ENCODE assay signal across 9 cellular contexts in the genomic region with DNA sequence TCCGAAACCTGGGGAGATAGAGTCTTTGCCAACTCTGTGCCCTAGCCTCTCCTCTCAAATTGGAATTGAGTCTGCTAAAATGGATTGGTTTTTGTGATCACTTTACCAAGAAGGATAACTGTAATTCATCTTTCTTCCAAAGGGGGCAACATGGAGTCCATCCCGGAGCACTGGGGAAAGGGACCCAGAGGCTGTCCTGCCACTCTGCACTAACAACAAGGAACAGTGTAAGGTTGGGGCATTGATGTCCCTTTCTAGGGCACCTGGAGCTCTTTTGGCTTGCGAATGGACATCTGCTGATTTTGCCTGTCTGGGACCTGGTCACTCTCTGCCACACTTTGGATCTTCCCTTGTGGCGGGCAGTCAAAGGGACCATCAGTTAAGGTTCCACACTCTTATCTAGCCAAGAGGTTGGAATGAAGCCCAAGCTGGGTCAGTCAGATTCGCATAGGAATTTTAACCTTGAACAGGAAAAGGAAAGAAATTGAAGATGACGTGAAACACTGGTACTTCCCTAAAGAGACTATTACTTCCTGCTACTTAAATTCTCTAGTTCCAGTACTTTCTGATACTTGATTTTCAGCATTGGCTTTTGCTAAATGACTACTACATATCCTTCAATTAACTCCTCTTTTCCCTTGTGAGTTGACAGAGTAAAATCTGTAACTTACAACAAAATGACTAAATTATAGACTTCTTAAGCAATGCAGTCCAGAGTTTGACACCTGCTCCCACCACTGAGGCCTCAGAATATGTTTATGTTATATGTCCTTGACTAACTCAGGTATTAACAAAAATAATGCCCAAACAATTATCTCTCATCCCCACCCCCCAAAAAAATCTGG.
DNase-seq lines count a peak whose midpoint lies in the region; ATAC-seq, FAIRE-seq and TF ChIP-seq lines count a peak whose summit lies in the region.
"Had no signal": no experiment of that assay in that cellular context is flagged by ENCODE, and none has a peak within 500 bp of the region (broad histone marks: within the 10 kb centered on the region; RNA-seq: fewer than 3 reads in every experiment).

No MANE protein-coding gene starts in this region.

- RAD21 ChIA-PET in HCT116 (lab: Charles Lee; ENCODE audit: low non-redundant PET in 1 of 2, low total read pairs in 2 of 2, uncharacterized antibody in 2 of 2, unreplicated experiment in 2 of 2), result no interaction called here

- intact Hi-C loops in HCT116 (cut with micrococcal nuclease) (loop anchor here (1.0 to 10.0 kb wide), 2 partner anchors 243 to 246 kb away; no protein-coding TSS in a partner anchor), sciatic nerve (cut with DNase I) (no loop called here)

- H3K4me3 Mint-ChIP-seq in activated naive CD8-positive, alpha-beta T cell, result no peak overlapping the region

- no peaks in the 10 kb centered on the region for H3K4me1 ChIP-seq in HCT116 (ENCODE audit: control insufficient read depth in 1 of 2, insufficient read depth in 2 of 2, low read length in 2 of 2)

- peak; percentile 45 for TF ChIP-seq CTCF in D721Med (IDR thresholded peaks at IDR 0.05; ENCODE audit: insufficient read depth, missing control alignments)
- TF ChIP-seq CTCF in HCT116 (IDR thresholded peaks at IDR 0.05 in 2 of 3, conservative IDR thresholded peaks at IDR 0.05 in 1 of 3; ENCODE audit: borderline replicate concordance in 1 of 3, insufficient read depth in 1 of 3, low read depth in 2 of 3, low read length in 2 of 3), result peak; percentile 25 to 70 (median 67); a peak in 5 of 6 replicates

- TF ChIP-seq RAD21 in HCT116 (IDR thresholded peaks at IDR 0.05; ENCODE audit: low read depth), result peak; percentile 43; the same call in 1 of the 2 replicates

- no peak for TF ChIP-seq POLR2A in HCT116 (IDR thresholded peaks at IDR 0.05; ENCODE audit: borderline replicate concordance, extremely low read depth, insufficient read depth, insufficient read length)

- peak; percentile 98 for ATAC-seq in HCT116
- no peak for ATAC-seq in GM19351 (IDR thresholded peaks at IDR 0.05; ENCODE audit: unreplicated experiment)
- ATAC-seq in sciatic nerve, result no peak

- no peaks in the 10 kb centered on the region for H3K9me2 ChIP-seq in HCT116 (ENCODE audit: insufficient read depth)

- H3K4me2 ChIP-seq in HCT116 (ENCODE audit: low read length), result no peak overlapping the region

- H3K4me1 Mint-ChIP-seq in activated naive CD8-positive, alpha-beta T cell (ENCODE audit: low read depth), result peaks cover 44% of the 10 kb centered on the region

- H3K27me3 ChIP-seq in HCT116 (ENCODE audit: insufficient read depth, low read length), result no peaks in the 10 kb centered on the region

- POLR2A ChIA-PET in HCT116 (lab: Charles Lee), result no interaction called here

- no peaks in the 10 kb centered on the region for H3K9me3 ChIP-seq in HCT116 (ENCODE audit: control insufficient read depth in 1 of 2, insufficient read depth in 1 of 2, low read depth in 1 of 2, low read length in 2 of 2)

- no peaks in the 10 kb centered on the region for H3K27me3 Mint-ChIP-seq in activated naive CD8-positive, alpha-beta T cell

- no peaks in the 10 kb centered on the region for H3K79me2 ChIP-seq in HCT116 (ENCODE audit: insufficient read depth, low read length)

- no peak for FAIRE-seq in D721Med (lab: Jason Lieb, UNC)
- FAIRE-seq: endometrium had no signal

- no peaks in the 10 kb centered on the region for H4K20me1 ChIP-seq in HCT116 (ENCODE audit: insufficient read depth)

- CTCF ChIA-PET in HCT116 (lab: Charles Lee), result interaction anchor here (0.8 kb wide), 1 partner anchor 32 kb away, joined by 3 read pairs; no protein-coding TSS in a partner anchor

- BruUV-seq in HCT116 (replicated peaks; lab: Mats Ljungman, UMichigan), result no TSS peak

- H3K27ac Mint-ChIP-seq in activated naive CD8-positive, alpha-beta T cell, result peak overlapping the region; percentile 23

- no peak overlapping the region for H3K27ac ChIP-seq in HCT116 (ENCODE audit: low read depth, low read length)

- H3K36me3 Mint-ChIP-seq in activated naive CD8-positive, alpha-beta T cell, result no peaks in the 10 kb centered on the region

- H3K36me3 ChIP-seq in HCT116 (ENCODE audit: control insufficient read depth in 1 of 2, insufficient read depth in 2 of 2, low read length in 2 of 2), result no peaks in the 10 kb centered on the region

- DNase-seq in D721Med (ENCODE audit: insufficient read length, low spot score), result no peak
- peak; percentile 26 for DNase-seq in HCT116 (ENCODE audit: low read depth, low spot score)
- DNase-seq in lung microvascular endothelial cell (ENCODE audit: low read depth in 2 of 2), result peak; percentile 26 to 34
- no peak for DNase-seq in NCI-H2029 (lab: John Stamatoyannopoulos, UW)
- no peak for DNase-seq in activated gamma-delta T cell (lab: John Stamatoyannopoulos, UW)
- DNase-seq in sciatic nerve (ENCODE audit: low spot score), result no peak

- no peak overlapping the region for H3K4me3 ChIP-seq in HCT116 (replicated peaks in 1 of 2; ENCODE audit: low read depth in 1 of 2, low read length in 2 of 2)

- H3K9ac ChIP-seq in HCT116 (ENCODE audit: low read length), result no peak overlapping the region

- H3K9me3 Mint-ChIP-seq in activated naive CD8-positive, alpha-beta T cell (ENCODE audit: low read depth), result no peaks in the 10 kb centered on the region

- H2AFZ ChIP-seq in HCT116 (ENCODE audit: low read depth, low read length, poor library complexity, severe bottlenecking), result peak overlapping the region; percentile 80

TF ChIP-seq in HCT116, 20 proteins besides CTCF, POLR2A, EP300 and RAD21:
- TF ChIP-seq SRF (IDR thresholded peaks at IDR 0.05; ENCODE audit: low read depth) (no peak), CBX3 (IDR thresholded peaks at IDR 0.05; ENCODE audit: low read depth) (0 out of 2 replicates have a peak, but pooled peaks have one; percentile 11), FOSL1 (IDR thresholded peaks at IDR 0.05; ENCODE audit: low read depth) (no peak), ZBTB33 (IDR thresholded peaks at IDR 0.05; ENCODE audit: extremely low read depth, insufficient replicate concordance, low read length) (no peak)

Comparison
In these comparisons a context has a peak if more than half of its experiments do, and no peak if none do; other contexts are left out.
1. DNase-seq: peak in HCT116 (single experiment) and lung microvascular endothelial cell (2 of 2); none in D721Med (single experiment), NCI-H2029 (single experiment), activated gamma-delta T cell (single experiment) and sciatic nerve (single experiment).